ENCODE assay signal across 20 cellular contexts in the genomic region with DNA sequence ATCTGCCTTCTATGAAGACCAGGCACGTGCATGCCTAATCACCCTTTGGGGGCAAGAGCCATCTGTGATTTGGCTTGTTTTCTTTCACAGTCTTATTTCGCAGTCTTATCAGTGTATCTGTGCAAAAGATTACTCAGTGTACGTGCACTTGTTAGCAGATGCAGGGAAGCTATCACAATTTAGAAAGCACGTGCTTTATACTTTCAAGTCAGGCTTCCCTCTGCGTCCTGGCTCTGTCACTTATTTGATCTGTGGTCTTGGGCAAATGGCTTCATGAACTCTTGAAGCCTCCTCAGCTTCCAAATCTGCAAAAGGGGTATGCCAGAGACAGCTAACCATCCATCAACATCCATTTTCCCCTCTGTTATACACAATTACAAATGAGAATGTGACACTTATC.
DNase-seq lines count a peak whose midpoint lies in the region; ATAC-seq and TF ChIP-seq lines count a peak whose summit lies in the region.
"Had no signal": no experiment of that assay in that cellular context is flagged by ENCODE, and none has a peak within 500 bp of the region (broad histone marks: within the 10 kb centered on the region; RNA-seq: fewer than 3 reads in every experiment).

No MANE protein-coding gene starts in this region.

- no peak overlapping the region for H3K4me3 ChIP-seq in Peyer's patch
- no peak overlapping the region for H3K4me3 ChIP-seq in transverse colon
- H3K4me3 ChIP-seq: A549, upper lobe of right lung had no signal

- WGBS in transverse colon (ENCODE audit: low coverage in 1 of 2), 2 donors, result 84 to 97% methylated on average over 5 of the region's 5 CpGs

- no peaks in the 10 kb centered on the region for H3K27me3 Mint-ChIP-seq in activated CD8-positive, alpha-beta memory T cell treated with anti-CD3 and anti-CD28 coated beads, Interleukin-2, amount 10 ng/mL, durations not matched to agents 7 days and 5 days
- H3K27me3 Mint-ChIP-seq in natural killer cell (ENCODE audit: low read depth in 2 of 2), result no peaks in the 10 kb centered on the region
- H3K27me3 Mint-ChIP-seq: activated CD4-positive, alpha-beta T cell treated with anti-CD3 and anti-CD28 coated beads for 36 hours; stimulated activated naive B cell treated with anti-CD40 and anti-IgM and Interleukin-4, amounts not matched to agents 10 μg/mL and 1 μg/mL and 100 μg/mL, for 72 hours had no signal

- peaks cover 0 to 27% (median 3%) of the 10 kb centered on the region in 4 donors for H3K4me1 ChIP-seq in Peyer's patch
- peaks cover 12 to 25% (median 19%) of the 10 kb centered on the region in 4 donors for H3K4me1 ChIP-seq in transverse colon
- H3K4me1 ChIP-seq: A549 had no signal

- TF ChIP-seq POLR2A in Peyer's patch (IDR thresholded peaks at IDR 0.05) (no peak), transverse colon (IDR thresholded peaks at IDR 0.05) (no peak)

- DNase-seq in activated CD8-positive, alpha-beta memory T cell treated with anti-CD3 and anti-CD28 coated beads, Interleukin-2, amount 10 ng/mL, durations not matched to agents 7 days and 5 days, result no peak
- DNase-seq in activated CD8-positive, alpha-beta memory T cell treated with anti-CD3 and anti-CD28 coated beads, Interleukin-2, amount 50 U/mL, for 4 hours, result no peak
- DNase-seq in Peyer's patch, result no peak
- DNase-seq in natural killer cell, result no peak
- no peak for DNase-seq in transverse colon
- no peak for DNase-seq in effector CD8-positive, alpha-beta T cell (lab: John Stamatoyannopoulos, UW)
- DNase-seq: activated CD4-positive, alpha-beta T cell treated with anti-CD3 and anti-CD28 coated beads for 36 hours; activated CD8-positive, alpha-beta memory T cell treated with anti-CD3 and anti-CD28 coated beads, Interleukin-2, amount 50 U/mL, for 48 hours; activated effector memory CD4-positive, alpha-beta T cell treated with Interleukin-2 at 50 U/mL for 16 hours; amniotic stem cell; DMS153; NCI-H2227 treated with DMSO at 0.1 percent for 48 hours; NCI-H774; upper lobe of right lung had no signal

- H3K27me3 ChIP-seq in Peyer's patch, result no peaks in the 10 kb centered on the region
- H3K27me3 ChIP-seq in transverse colon, result no peaks in the 10 kb centered on the region
- H3K27me3 ChIP-seq: upper lobe of right lung had no signal

- H3K4me1 Mint-ChIP-seq in activated CD8-positive, alpha-beta memory T cell treated with anti-CD3 and anti-CD28 coated beads, Interleukin-2, amount 10 ng/mL, durations not matched to agents 7 days and 5 days, result peaks cover 33% of the 10 kb centered on the region
- peaks cover 38 to 50% of the 10 kb centered on the region in 2 donors for H3K4me1 Mint-ChIP-seq in natural killer cell

- H3K9me3 ChIP-seq in Peyer's patch (no peaks in the 10 kb centered on the region), transverse colon (no peaks in the 10 kb centered on the region)
- H3K9me3 ChIP-seq: A549, upper lobe of right lung had no signal

- intact Hi-C loops in natural killer cell (cut with micrococcal nuclease), result loop anchor here (2.0 to 5.0 kb wide), 3 partner anchors 118 to 197 kb away; no protein-coding TSS in a partner anchor
- intact Hi-C loops in transverse colon (cut with DNase I; ENCODE audit: low total_unique reads), result loop anchor here (5.0 kb wide), 1 partner anchor 83 kb away; no protein-coding TSS in a partner anchor

- H3K9me3 Mint-ChIP-seq in activated CD8-positive, alpha-beta memory T cell treated with anti-CD3 and anti-CD28 coated beads, Interleukin-2, amount 10 ng/mL, durations not matched to agents 7 days and 5 days (ENCODE audit: low read depth), result no peaks in the 10 kb centered on the region
- H3K9me3 Mint-ChIP-seq in natural killer cell, result no peaks in the 10 kb centered on the region

- H3K36me3 ChIP-seq in Peyer's patch (no peaks in the 10 kb centered on the region), transverse colon (no peaks in the 10 kb centered on the region)
- H3K36me3 ChIP-seq: upper lobe of right lung had no signal

- H3K27ac Mint-ChIP-seq in activated CD8-positive, alpha-beta memory T cell treated with anti-CD3 and anti-CD28 coated beads, Interleukin-2, amount 10 ng/mL, durations not matched to agents 7 days and 5 days, result peak overlapping the region; percentile 20
- H3K27ac Mint-ChIP-seq in natural killer cell, result peak overlapping the region; percentile 79 to 84
- H3K27ac Mint-ChIP-seq: activated CD4-positive, alpha-beta T cell treated with anti-CD3 and anti-CD28 coated beads for 36 hours; stimulated activated naive B cell treated with anti-CD40 and anti-IgM and Interleukin-4, amounts not matched to agents 10 μg/mL and 1 μg/mL and 100 μg/mL, for 72 hours had no signal

- no peak for TF ChIP-seq EP300 in transverse colon (IDR thresholded peaks at IDR 0.05; ENCODE audit: low read depth)

- H3K36me3 Mint-ChIP-seq in activated CD8-positive, alpha-beta memory T cell treated with anti-CD3 and anti-CD28 coated beads, Interleukin-2, amount 10 ng/mL, durations not matched to agents 7 days and 5 days, result peaks cover 15% of the 10 kb centered on the region
- peaks cover 7% of the 10 kb centered on the region for H3K36me3 Mint-ChIP-seq in natural killer cell

- ATAC-seq in activated CD8-positive, alpha-beta memory T cell treated with anti-CD3 and anti-CD28 coated beads, Interleukin-2, amount 10 ng/mL, durations not matched to agents 7 days and 5 days, result peak; percentile 21
- ATAC-seq in natural killer cell (peak; percentile 19 to 34 (median 27)), GM21576 (IDR thresholded peaks at IDR 0.05; ENCODE audit: unreplicated experiment) (no peak), GM19395 (IDR thresholded peaks at IDR 0.05; ENCODE audit: unreplicated experiment) (no peak)
- ATAC-seq: A549; activated CD4-positive, alpha-beta T cell treated with anti-CD3 and anti-CD28 coated beads for 36 hours; HepG2 had no signal

- no peak overlapping the region for H3K4me3 Mint-ChIP-seq in activated CD8-positive, alpha-beta memory T cell treated with anti-CD3 and anti-CD28 coated beads, Interleukin-2, amount 10 ng/mL, durations not matched to agents 7 days and 5 days
- peak overlapping the region; percentile 82 for H3K4me3 Mint-ChIP-seq in natural killer cell
- H3K4me3 Mint-ChIP-seq: activated CD4-positive, alpha-beta T cell treated with anti-CD3 and anti-CD28 coated beads for 36 hours; CD14-positive monocyte had no signal

- peak overlapping the region in 3 of 4 donors; percentile 40 to 63 (median 45) for H3K27ac ChIP-seq in Peyer's patch
- H3K27ac ChIP-seq in transverse colon, result peak overlapping the region; percentile 4 to 85 (median 70)
- H3K27ac ChIP-seq: A549, upper lobe of right lung had no signal

- CTCF ChIA-PET in activated CD8-positive, alpha-beta memory T cell treated with anti-CD3 and anti-CD28 coated beads, Interleukin-2, amount 10 ng/mL, durations not matched to agents 7 days and 5 days (lab: Charles Lee), result interaction anchor here (1.1 to 1.2 kb wide), 2 partner anchors 13 to 29 kb away, joined by 3 to 6 read pairs; no protein-coding TSS in a partner anchor

- in situ Hi-C loops in transverse colon (cut with MboI; ENCODE audit: low pct_ligation_motif_present in 1 of 4, low pct_unique_long_range_greater_than_20kb in 1 of 4, low sequenced_read_pairs in 3 of 4), result loop anchor here in 1 of 4 donors (25.0 kb wide), 1 partner anchor 238 kb away; a partner anchor contains a TSS

- TF ChIP-seq CTCF in Peyer's patch (IDR thresholded peaks at IDR 0.05) (no peak), natural killer cell (IDR thresholded peaks at IDR 0.05) (no peak), transverse colon (IDR thresholded peaks at IDR 0.05) (no peak)

Comparison
In these comparisons a context has a peak if more than half of its experiments do, and no peak if none do; other contexts are left out.
1. ATAC-seq: peak in activated CD8-positive, alpha-beta memory T cell treated with anti-CD3 and anti-CD28 coated beads, Interleukin-2, amount 10 ng/mL, durations not matched to agents 7 days and 5 days (single experiment) and natural killer cell (3 of 3); none in GM21576 (single experiment) and GM19395 (single experiment).